Comparison of ENCODE assay signal across 16 cellular contexts in genomic region chr19:3099347-3100145, GRCh38. TPM values are rescaled to one million over a fixed set of nuclear protein-coding genes. Genes with fewer than 3 reads are reported as not detected.
A peak's percentile ranks its signal among the peaks of the same experiment; 100 is the strongest.
DNase-seq lines count a peak whose midpoint lies in the region; ATAC-seq, FAIRE-seq and TF ChIP-seq lines count a peak whose summit lies in the region.
"Had no signal": no experiment of that assay in that cellular context is flagged by ENCODE, and none has a peak within 500 bp of the region (broad histone marks: within the 10 kb centered on the region; RNA-seq: fewer than 3 reads in every experiment).

No MANE protein-coding gene starts in this region.

- DNase-seq in COLO668 (lab: John Stamatoyannopoulos, UW; ENCODE audit: unreplicated experiment) (peak; percentile 26), T-cell (no peak), kidney (peak; percentile 68), spleen (peak; percentile 67), NCI-H2029 treated with DMSO at 0.1 percent for 48 hours (lab: John Stamatoyannopoulos, UW) (no peak), GDM1 (lab: John Stamatoyannopoulos, UW) (no peak), NCI-H2227 treated with DMSO at 0.1 percent for 48 hours (lab: John Stamatoyannopoulos, UW) (no peak)
- DNase-seq: effector CD8-positive, alpha-beta T cell; NCI-H1092 had no signal

- peaks cover 0 to 61% (median 0%) of the 10 kb centered on the region in 7 donors for H3K27me3 ChIP-seq in spleen (replicated peaks in 1 of 7)

- peaks cover 36 to 45% (median 37%) of the 10 kb centered on the region in 3 donors for H3K4me1 Mint-ChIP-seq in T-cell

- ATAC-seq in T-cell (replicated peaks in 1 of 4) (no peak), HG03039 (IDR thresholded peaks at IDR 0.05; ENCODE audit: unreplicated experiment) (no peak)
- ATAC-seq: Panc1 had no signal

- POLR2A ChIA-PET in T-cell (lab: Charles Lee), result no interaction called here

- H3K9ac ChIP-seq in kidney (ENCODE audit: low read length in 2 of 2), result peak overlapping the region in 1 of 2 donors; percentile 19

- TF ChIP-seq POLR2A in spleen (IDR thresholded peaks at IDR 0.05), result no peak

- H3K4me3 ChIP-seq in kidney (ENCODE audit: low read length in 2 of 2) (peak overlapping the region in 1 of 2 donors; percentile 85), spleen (peak overlapping the region in 6 of 8 donors; percentile 2 to 84 (median 44))

- H3K9me3 ChIP-seq in kidney (ENCODE audit: control insufficient read depth in 1 of 2, low read length in 2 of 2) (no peaks in the 10 kb centered on the region), spleen (no peaks in the 10 kb centered on the region)

- H3K36me3 ChIP-seq in kidney (ENCODE audit: control insufficient read depth in 1 of 2, insufficient read depth in 2 of 2, low read length in 2 of 2), result no peaks in the 10 kb centered on the region
- no peaks in the 10 kb centered on the region for H3K36me3 ChIP-seq in spleen

- no peaks in the 10 kb centered on the region for H3K9me3 Mint-ChIP-seq in T-cell
- H3K9me3 Mint-ChIP-seq: activated T-helper 1 cell treated with anti-CD3 and anti-CD28 coated beads, Interleukin-12 subunit alpha, Interleukin-12 subunit beta, Interleukin-2, Interleukin-4 antibody, amounts not matched to agents 30 ng/mL and 10 ng/mL and 1 ng/mL, durations not matched to agents 14 hours and 24 hours and 36 hours; immature natural killer cell had no signal

- H3K36me3 Mint-ChIP-seq in T-cell, result no peaks in the 10 kb centered on the region
- H3K36me3 Mint-ChIP-seq: immature natural killer cell had no signal

- TF ChIP-seq CTCF in kidney (IDR thresholded peaks at IDR 0.05; ENCODE audit: borderline replicate concordance, extremely low read depth, insufficient read depth) (no peak), spleen (IDR thresholded peaks at IDR 0.05 in 8 of 11, conservative IDR thresholded peaks at IDR 0.05 in 3 of 11) (no peak)

- intact Hi-C loops in kidney (cut with DNase I) (loop anchor here (10.0 kb wide), 1 partner anchor 135 kb away; no protein-coding TSS in a partner anchor), spleen (cut with DNase I; ENCODE audit: low total_unique reads) (no loop called here)

- peak overlapping the region; percentile 62 to 79 (median 78) for H3K4me3 Mint-ChIP-seq in T-cell
- H3K4me3 Mint-ChIP-seq: activated T-helper 1 cell treated with anti-CD3 and anti-CD28 coated beads, Interleukin-12 subunit alpha, Interleukin-12 subunit beta, Interleukin-2, Interleukin-4 antibody, amounts not matched to agents 30 ng/mL and 10 ng/mL and 1 ng/mL, durations not matched to agents 14 hours and 24 hours and 36 hours had no signal

- CTCF ChIA-PET in T-cell (lab: Charles Lee), result no interaction called here

- H3K4me1 ChIP-seq in kidney (ENCODE audit: control insufficient read depth in 1 of 2, insufficient read depth in 1 of 2, low read depth in 1 of 2, low read length in 2 of 2), result peaks cover 21 to 68% of the 10 kb centered on the region in 2 donors
- peaks cover 55 to 100% (median 86%) of the 10 kb centered on the region in 6 donors for H3K4me1 ChIP-seq in spleen

- H3K27ac Mint-ChIP-seq in T-cell, result no peak overlapping the region
- H3K27ac Mint-ChIP-seq: activated T-helper 1 cell treated with anti-CD3 and anti-CD28 coated beads, Interleukin-12 subunit alpha, Interleukin-12 subunit beta, Interleukin-2, Interleukin-4 antibody, amounts not matched to agents 30 ng/mL and 10 ng/mL and 1 ng/mL, durations not matched to agents 14 hours and 24 hours and 36 hours; progenitor cell of endocrine pancreas had no signal

- no peak for FAIRE-seq in kidney (lab: Jason Lieb, UNC)

- H3K27ac ChIP-seq in kidney (ENCODE audit: low read depth in 2 of 2, low read length in 2 of 2) (peak overlapping the region; percentile 32 to 74), spleen (peak overlapping the region; percentile 60 to 90 (median 83))

- WGBS in spleen, 5 donors, result 85 to 89% (median 88%) methylated on average over 14 to 29 of the region's 29 CpGs

- H3K27me3 Mint-ChIP-seq in T-cell, result peaks cover 0 to 32% of the 10 kb centered on the region in 2 donors
- H3K27me3 Mint-ChIP-seq: progenitor cell of endocrine pancreas had no signal

RNA-seq across cellular contexts. Expression of gene GNA11, which starts 5.4 kb away (rescaled TPM):
- total RNA-seq in T-cell (1 to 10 TPM; 2.3 to 6.3 (median 4.0) TPM), kidney (69.4 TPM), spleen (10 to 100 TPM; 22.6 to 41.5 (median 33.4) TPM)
- polyA plus RNA-seq in kidney (ENCODE audit: insufficient read depth, low read depth, low replicate concordance) (43.9 TPM), spleen (10 to 100 TPM in 1 of 3 donors, 1 to 10 TPM in 2; 5.1 to 22.7 (median 6.1) TPM)

RNA-seq across cellular contexts. Expression of gene GNA15, which starts 36.3 kb away (rescaled TPM):
- total RNA-seq in T-cell (10 to 100 TPM in 1 of 5 donors, 1 to 10 TPM in 4; 1.8 to 13.2 (median 2.8) TPM), kidney (8.7 TPM), spleen (10 to 100 TPM in 6 of 7 donors, 1 to 10 TPM in 1; 9.8 to 24.9 (median 12.7) TPM)
- polyA plus RNA-seq in kidney (ENCODE audit: insufficient read depth, low read depth, low replicate concordance) (1.7 TPM), spleen (1 to 10 TPM; 3.8 to 7.6 (median 5.2) TPM)
- total RNA-seq: Daoy, H4, progenitor cell of endocrine pancreas had no signal

RNA-seq across cellular contexts. Expression of gene TLE5, which starts 37.3 kb away (rescaled TPM):
- 1,000 to 10,000 TPM in 3 of 5 donors, 100 to 1,000 TPM in 2; 777 to 1,202 (median 1,047) TPM for total RNA-seq in T-cell
- 526 TPM for total RNA-seq in kidney
- 580 TPM for polyA plus RNA-seq in kidney (ENCODE audit: insufficient read depth, low read depth, low replicate concordance)
- 100 to 1,000 TPM; 325 to 569 (median 425) TPM for total RNA-seq in spleen
- polyA plus RNA-seq in spleen, result 100 to 1,000 TPM; 428 to 618 (median 514) TPM

Comparison
In these comparisons a context has a peak if more than half of its experiments do, and no peak if none do; other contexts are left out.
1. DNase-seq: peak in COLO668 (single experiment), kidney (single experiment) and spleen (single experiment); none in T-cell (0 of 34), NCI-H2029 treated with DMSO at 0.1 percent for 48 hours (single experiment), GDM1 (single experiment) and NCI-H2227 treated with DMSO at 0.1 percent for 48 hours (single experiment).